In the genomic region with DNA sequence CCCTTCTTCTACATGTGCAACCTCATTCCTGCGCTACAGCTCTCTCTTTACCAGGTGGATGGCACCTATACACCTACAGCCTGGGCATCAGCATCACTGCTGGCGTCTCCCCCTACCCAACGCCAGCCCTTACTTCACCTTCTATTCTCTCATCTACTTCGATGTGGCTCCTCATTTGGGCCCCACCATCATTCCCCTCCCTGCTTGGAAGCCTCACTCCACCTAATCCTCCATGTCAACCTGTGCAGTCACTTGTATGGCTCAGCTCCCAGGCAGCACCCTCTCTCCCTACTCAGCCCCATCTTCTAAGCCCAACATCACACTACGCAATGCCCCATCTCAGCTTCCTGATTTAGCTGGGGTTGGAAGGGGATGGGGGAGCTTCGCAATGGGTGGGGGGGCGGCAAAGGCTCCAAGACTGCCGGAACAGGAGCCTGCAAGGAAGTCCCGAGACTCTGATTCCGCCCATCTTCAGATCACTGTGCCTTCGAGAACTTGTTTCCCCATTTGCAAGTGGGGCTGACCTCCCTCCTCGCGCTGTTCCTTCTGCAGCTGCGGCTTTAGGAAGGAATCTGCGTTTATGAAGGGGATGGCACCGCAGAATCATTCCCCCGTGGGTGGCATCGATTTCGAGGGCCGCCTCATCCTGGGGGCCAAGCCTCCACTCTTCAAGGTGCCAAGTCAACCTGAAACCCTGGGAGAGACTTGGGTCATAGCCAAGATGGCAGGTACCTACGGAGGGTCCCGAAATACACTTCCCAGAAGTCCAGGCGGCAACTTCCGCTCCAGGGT, we compare ENCODE assay signal across 9 cellular contexts.
DNase-seq lines count a peak whose midpoint lies in the region; TF ChIP-seq lines count a peak whose summit lies in the region.
"Had no signal": no experiment of that assay in that cellular context is flagged by ENCODE, and none has a peak within 500 bp of the region (broad histone marks: within the 10 kb centered on the region; RNA-seq: fewer than 3 reads in every experiment).

No MANE protein-coding gene starts in this region.

- DNase-seq in caudate nucleus (lab: John Stamatoyannopoulos, UW) (no peak), NCI-H82 (lab: John Stamatoyannopoulos, UW) (no peak), NCI-H1694 treated with DMSO at 0.1 percent for 48 hours (lab: John Stamatoyannopoulos, UW) (no peak), NCI-H82 treated with DMSO at 0.1 percent for 48 hours (lab: John Stamatoyannopoulos, UW; ENCODE audit: unreplicated experiment) (no peak), iPS-NIHi11 (ENCODE audit: low spot score) (no peak)
- DNase-seq: PC-9 had no signal

- no peaks in the 10 kb centered on the region for H3K27me3 ChIP-seq in HUES6 (ENCODE audit: control insufficient read depth, insufficient read depth, low read length)
- no peaks in the 10 kb centered on the region for H3K27me3 ChIP-seq in muscle layer of colon (ENCODE audit: control insufficient read depth in 1 of 2, insufficient read depth in 2 of 2, low read length in 2 of 2)

- H3K4me3 ChIP-seq in HUES6 (ENCODE audit: low read depth, low read length) = peak overlapping the region; percentile 76
- H3K4me3 ChIP-seq in muscle layer of colon (ENCODE audit: low read depth in 1 of 2, low read length in 2 of 2) = peak overlapping the region; percentile 55 to 69
- H3K4me3 ChIP-seq: PC-9 had no signal

- peaks cover 13% of the 10 kb centered on the region for H3K36me3 ChIP-seq in HUES6 (ENCODE audit: control insufficient read depth, insufficient read depth, low read length)
- peaks cover 30% of the 10 kb centered on the region for H3K36me3 ChIP-seq in muscle layer of colon (ENCODE audit: insufficient read depth, low read length)

- peak overlapping the region; percentile 91 for H3K9ac ChIP-seq in HUES6 (ENCODE audit: low read length)
- no peak overlapping the region for H3K9ac ChIP-seq in muscle layer of colon (ENCODE audit: low read length)

- H3K9me3 ChIP-seq in HUES6 (ENCODE audit: control insufficient read depth, insufficient read depth, low read depth, low read length) (no peaks in the 10 kb centered on the region), muscle layer of colon (ENCODE audit: low read length) (no peaks in the 10 kb centered on the region)

- no peak for TF ChIP-seq CTCF in 22Rv1 (IDR thresholded peaks at IDR 0.05)

- H3K4me1 ChIP-seq in HUES6 (ENCODE audit: control insufficient read depth, insufficient read depth, low read length) (peaks cover 8% of the 10 kb centered on the region; the same call in 1 of the 2 replicates), muscle layer of colon (ENCODE audit: insufficient read depth, low read length) (peaks cover 19% of the 10 kb centered on the region)

- peak overlapping the region; percentile 97 for H3K27ac ChIP-seq in 22Rv1
- no peak overlapping the region for H3K27ac ChIP-seq in HUES6 (ENCODE audit: low read depth, low read length)
- H3K27ac ChIP-seq in caudate nucleus (ENCODE audit: low read depth, low read length) = peak overlapping the region; percentile 99
- peak overlapping the region; percentile 79 for H3K27ac ChIP-seq in muscle layer of colon (ENCODE audit: low read depth, low read length)
- H3K27ac ChIP-seq: PC-9 had no signal
